8 cellular contexts compared by ENCODE assay signal in genomic region chr2:80499095-80499494, GRCh38.
DNase-seq lines count a peak whose midpoint lies in the region; ATAC-seq, FAIRE-seq and TF ChIP-seq lines count a peak whose summit lies in the region.

No MANE protein-coding gene starts in this region.

- POLR2A ChIA-PET in BJ (lab: Charles Lee) = no interaction called here

- no peaks in the 10 kb centered on the region for H3K9me2 ChIP-seq in Karpas-422 (replicated peaks; ENCODE audit: insufficient read depth, low read length)

- H3K27me3 ChIP-seq in BJ (ENCODE audit: control insufficient read depth, insufficient read depth, low read length) (no peaks in the 10 kb centered on the region), Karpas-422 (ENCODE audit: low read length) (no peaks in the 10 kb centered on the region), adipocyte (replicated peaks; ENCODE audit: control insufficient read depth, insufficient read depth, low read length) (no peaks in the 10 kb centered on the region), keratinocyte (ENCODE audit: control insufficient read depth, extremely low read depth, insufficient read depth, low read length) (no peaks in the 10 kb centered on the region), aorta (ENCODE audit: control insufficient read depth in 1 of 2, insufficient read depth in 2 of 2, low read length in 1 of 2) (no peaks in the 10 kb centered on the region)

- H4K20me1 ChIP-seq in Karpas-422 (ENCODE audit: insufficient read depth, low read depth, low read length) (no peaks in the 10 kb centered on the region), keratinocyte (ENCODE audit: control insufficient read depth, extremely low read depth, insufficient read depth, low read length) (no peaks in the 10 kb centered on the region)

- DNase-seq in BJ (ENCODE audit: low read depth) = no peak
- DNase-seq in Karpas-422 = peak; percentile 87
- peak; percentile 65 for DNase-seq in adipocyte (ENCODE audit: low read depth)
- no peak for DNase-seq in keratinocyte (ENCODE audit: low read depth, low spot score)
- DNase-seq in stimulated activated CD4-positive, alpha-beta T cell treated with anti-CD3 and anti-CD28 coated beads, Interleukin-4, amount 100 ng/mL, for 24 hours = no peak
- no peak for DNase-seq in aorta
- DNase-seq in activated effector memory CD4-positive, alpha-beta T cell treated with anti-CD3 and anti-CD28 coated beads, Interleukin-2, amount 50 U/mL, for 16 hours = no peak

- H2AFZ ChIP-seq in Karpas-422 (ENCODE audit: low read length) = no peak overlapping the region
- no peak overlapping the region for H2AFZ ChIP-seq in keratinocyte (ENCODE audit: control insufficient read depth, low read length)

- intact Hi-C loops in aorta (cut with DNase I) = no loop called here

- dilution Hi-C loops in keratinocyte (cut with MboI; ENCODE audit: extremely low pct_ligation_motif_present, low sequenced_read_pairs) = no loop called here

- ATAC-seq in GM18498 (IDR thresholded peaks at IDR 0.05; ENCODE audit: unreplicated experiment) = no peak
- no peak for ATAC-seq in aorta (ENCODE audit: low FRiP score)

- H3K4me3 ChIP-seq in BJ (ENCODE audit: low read depth, low read length) = no peak overlapping the region
- no peak overlapping the region for H3K4me3 ChIP-seq in Karpas-422 (ENCODE audit: low read length)
- no peak overlapping the region for H3K4me3 ChIP-seq in adipocyte (ENCODE audit: low read length)
- no peak overlapping the region for H3K4me3 ChIP-seq in keratinocyte (ENCODE audit: control insufficient read depth in 2 of 3, extremely low read depth in 1 of 3, insufficient read depth in 2 of 3, low read depth in 1 of 3, low read length in 3 of 3)
- no peak overlapping the region for H3K4me3 ChIP-seq in aorta (ENCODE audit: low read length in 2 of 2)

- H3K79me2 ChIP-seq in Karpas-422 (ENCODE audit: low read length) = no peaks in the 10 kb centered on the region
- no peaks in the 10 kb centered on the region for H3K79me2 ChIP-seq in keratinocyte (ENCODE audit: control insufficient read depth, insufficient read depth, low read length)

- FAIRE-seq in keratinocyte (lab: Jason Lieb, UNC) = no peak

- H3K4me1 ChIP-seq in Karpas-422 (ENCODE audit: low read length) = no peaks in the 10 kb centered on the region
- H3K4me1 ChIP-seq in adipocyte (ENCODE audit: control insufficient read depth, insufficient read depth, low read length) = peaks cover 23% of the 10 kb centered on the region
- peaks cover 5% of the 10 kb centered on the region for H3K4me1 ChIP-seq in keratinocyte (ENCODE audit: control insufficient read depth, extremely low read depth, insufficient read depth, low read length)
- no peaks in the 10 kb centered on the region for H3K4me1 ChIP-seq in aorta (ENCODE audit: control insufficient read depth in 1 of 2, insufficient read depth in 2 of 2, low read length in 2 of 2)

- no peaks in the 10 kb centered on the region for H3K36me3 ChIP-seq in BJ (ENCODE audit: control insufficient read depth, insufficient read depth, low read length)
- no peaks in the 10 kb centered on the region for H3K36me3 ChIP-seq in Karpas-422 (ENCODE audit: insufficient read depth, low read length)
- H3K36me3 ChIP-seq in adipocyte (ENCODE audit: control insufficient read depth, insufficient read depth, low read length, severe bottlenecking) = no peaks in the 10 kb centered on the region
- H3K36me3 ChIP-seq in keratinocyte (ENCODE audit: control insufficient read depth in 2 of 2, extremely low read depth in 1 of 2, insufficient read depth in 2 of 2, low read length in 2 of 2) = no peaks in the 10 kb centered on the region
- no peaks in the 10 kb centered on the region for H3K36me3 ChIP-seq in aorta (ENCODE audit: control insufficient read depth in 1 of 2, insufficient read depth in 2 of 2, low read length in 1 of 2)

- H3K27ac ChIP-seq in Karpas-422 (ENCODE audit: low read length) = no peak overlapping the region
- no peak overlapping the region for H3K27ac ChIP-seq in keratinocyte (ENCODE audit: control insufficient read depth, insufficient read depth, low read length)
- H3K27ac ChIP-seq in aorta (ENCODE audit: low read depth in 1 of 2, low read length in 2 of 2) = no peak overlapping the region

- TF ChIP-seq CTCF in BJ (IDR thresholded peaks at IDR 0.05; ENCODE audit: insufficient read depth, low read depth, low read length) (peak; percentile 69), keratinocyte (optimal IDR thresholded peaks at IDR 0.05 in 1 of 3, IDR thresholded peaks at IDR 0.05 in 1 of 3, conservative IDR thresholded peaks at IDR 0.05 in 1 of 3; ENCODE audit: extremely low read depth in 1 of 3, insufficient read depth in 2 of 3, low read length in 3 of 3) (peak; percentile 44 to 54 (median 45))

- H3K9ac ChIP-seq in Karpas-422 (ENCODE audit: low read length) (no peak overlapping the region), adipocyte (ENCODE audit: low read length) (no peak overlapping the region), keratinocyte (ENCODE audit: control insufficient read depth, extremely low read depth, insufficient read depth, low read length) (no peak overlapping the region)

- H3K9me3 ChIP-seq in Karpas-422 (ENCODE audit: low read length) (no peaks in the 10 kb centered on the region), adipocyte (ENCODE audit: control insufficient read depth, low read length) (no peaks in the 10 kb centered on the region), keratinocyte (ENCODE audit: control insufficient read depth, low read depth, low read length) (no peaks in the 10 kb centered on the region), aorta (ENCODE audit: control insufficient read depth, low read length) (no peaks in the 10 kb centered on the region)

- H3K9me1 ChIP-seq in keratinocyte (ENCODE audit: control insufficient read depth, extremely low read depth, insufficient read depth, low read length) = no peaks in the 10 kb centered on the region

- H3K4me2 ChIP-seq in Karpas-422 (ENCODE audit: low read depth, low read length, poor library complexity, severe bottlenecking) (no peak overlapping the region), keratinocyte (ENCODE audit: control insufficient read depth, extremely low read depth, insufficient read depth, low read depth, low read length) (no peak overlapping the region)

- WGBS in aorta, 2 donors = 17 to 18% methylated on average over 2 of the region's 2 CpGs

- CTCF ChIA-PET in BJ (lab: Yijun Ruan, JAX) = interaction anchor here (0.6 to 6.2 kb wide), 18 partner anchors 9 to 561 kb away, joined by 3 to 96 read pairs (median 4); no protein-coding TSS in a partner anchor

Comparison
In these comparisons a context has a peak if more than half of its experiments do, and no peak if none do; other contexts are left out.
1. DNase-seq: peak in Karpas-422 (single experiment) and adipocyte (single experiment); none in BJ (single experiment), keratinocyte (single experiment), stimulated activated CD4-positive, alpha-beta T cell treated with anti-CD3 and anti-CD28 coated beads, Interleukin-4, amount 100 ng/mL, for 24 hours (single experiment), aorta (0 of 2) and activated effector memory CD4-positive, alpha-beta T cell treated with anti-CD3 and anti-CD28 coated beads, Interleukin-2, amount 50 U/mL, for 16 hours (single experiment).